Comparison of ENCODE assay signal across 18 cellular contexts in genomic region chr3:13538520-13539284, GRCh38. TPM values are rescaled to one million over a fixed set of nuclear protein-coding genes. Genes with fewer than 3 reads are reported as not detected.
DNase-seq lines count a peak whose midpoint lies in the region; ATAC-seq, FAIRE-seq and TF ChIP-seq lines count a peak whose summit lies in the region.
"Had no signal": no experiment of that assay in that cellular context is flagged by ENCODE, and none has a peak within 500 bp of the region (broad histone marks: within the 10 kb centered on the region; RNA-seq: fewer than 3 reads in every experiment).

No MANE protein-coding gene starts in this region.

- no peak overlapping the region for H4K8ac ChIP-seq in neuronal stem cell (ENCODE audit: low read depth, low read length)

- H3K27me3 ChIP-seq in neuronal stem cell (ENCODE audit: control insufficient read depth in 3 of 3, insufficient read depth in 3 of 3, low read depth in 1 of 3, low read length in 3 of 3) = peaks cover 0 to 4% (median 0%) of the 10 kb centered on the region in 3 experiments

- peak overlapping the region; percentile 2 for H3K9ac ChIP-seq in neuronal stem cell (ENCODE audit: low read depth, low read length, poor library complexity)

- FAIRE-seq in A549 (lab: Jason Lieb, UNC) = no peak
- FAIRE-seq in HTR-8/SVneo (lab: Jason Lieb, UNC) = peak; percentile 89

- peak overlapping the region; percentile 39 for H3K4me2 ChIP-seq in A549
- no peak overlapping the region for H3K4me2 ChIP-seq in neuronal stem cell (ENCODE audit: insufficient read depth, low read length, poor library complexity, severe bottlenecking)

- peaks cover 41% of the 10 kb centered on the region for H3K27me3 Mint-ChIP-seq in T-helper 17 cell

- POLR2A ChIA-PET in A549 (lab: Yijun Ruan, JAX) = no interaction called here

- no peak for TF ChIP-seq CTCF in A549 (IDR thresholded peaks at IDR 0.05)
- TF ChIP-seq CTCF in coronary artery (IDR thresholded peaks at IDR 0.05) = no peak

- no peak overlapping the region for H3K27ac Mint-ChIP-seq in T-helper 17 cell
- H3K27ac Mint-ChIP-seq: memory B cell; stimulated activated naive B cell treated with anti-CD40 and anti-IgM and Interleukin-4, amounts not matched to agents 10 μg/mL and 1 μg/mL and 100 μg/mL, for 72 hours had no signal

- H3K4ac ChIP-seq in neuronal stem cell (ENCODE audit: low read length) = no peak overlapping the region

- H2BK5ac ChIP-seq in neuronal stem cell (ENCODE audit: low read length) = no peak overlapping the region

- no peak overlapping the region for H2BK12ac ChIP-seq in neuronal stem cell (ENCODE audit: low read length)

- no peak for TF ChIP-seq RAD21 in A549 (conservative IDR thresholded peaks at IDR 0.05 in 1 of 2, IDR thresholded peaks at IDR 0.05 in 1 of 2)

- H2BK120ac ChIP-seq in neuronal stem cell (ENCODE audit: low read depth, low read length) = no peak overlapping the region

- H3K27ac ChIP-seq in A549 = peak overlapping the region; percentile 63 to 83
- peak overlapping the region; percentile 52 to 87 for H3K27ac ChIP-seq in coronary artery
- no peak overlapping the region for H3K27ac ChIP-seq in neuronal stem cell (replicated peaks; ENCODE audit: low read length)

- ATAC-seq in A549 (no peak), T-helper 17 cell (no peak), GM18861 (IDR thresholded peaks at IDR 0.05; ENCODE audit: unreplicated experiment) (no peak)
- ATAC-seq: stimulated activated naive B cell treated with anti-CD40 and anti-IgM and Interleukin-4, amounts not matched to agents 10 μg/mL and 1 μg/mL and 100 μg/mL, for 72 hours had no signal

- 86% methylated on average over 9 of the region's 9 CpGs for WGBS in A549 (ENCODE audit: missing lambda C conversion rate)
- WGBS in neuronal stem cell (ENCODE audit: extremely low coverage in 2 of 2, insufficient read length in 2 of 2, insufficient replicate concordance in 1 of 2), 2 donors = no CpG with 5 or more reads among the region's 9 CpGs

- H3K36me3 ChIP-seq in neuronal stem cell (replicated peaks in 1 of 2; ENCODE audit: control insufficient read depth in 2 of 2, insufficient read depth in 2 of 2, low read length in 2 of 2) = no peaks in the 10 kb centered on the region

- peaks cover 4% of the 10 kb centered on the region for H3K4me1 Mint-ChIP-seq in T-helper 17 cell

- no peak overlapping the region for H2AFZ ChIP-seq in neuronal stem cell (ENCODE audit: low read length)

- H4K91ac ChIP-seq in neuronal stem cell (ENCODE audit: low read depth, low read length, poor library complexity) = no peak overlapping the region

- no peak overlapping the region for H2BK15ac ChIP-seq in neuronal stem cell (ENCODE audit: low read length)

- H3K4me1 ChIP-seq in A549 = peaks cover 53% of the 10 kb centered on the region
- peaks cover 0 to 3% of the 10 kb centered on the region in 2 donors for H3K4me1 ChIP-seq in neuronal stem cell (ENCODE audit: control insufficient read depth in 2 of 2, insufficient read depth in 1 of 2, low read depth in 1 of 2, low read length in 2 of 2)
- H3K4me1 ChIP-seq: Caco-2 had no signal

- DNase-seq in A549 (ENCODE audit: low read depth in 1 of 2, low spot score in 1 of 2) (no peak), HTR-8/SVneo (ENCODE audit: insufficient read length, low spot score) (no peak), coronary artery (ENCODE audit: low spot score) (peak; percentile 67), neuronal stem cell (ENCODE audit: low spot score) (no peak), ecto neural progenitor cell (ENCODE audit: low spot score) (no peak), T-helper 17 cell (no peak), iPS-NIHi11 (ENCODE audit: low spot score) (no peak)
- DNase-seq: activated naive CD4-positive, alpha-beta T cell; Caco-2; effector memory CD4-positive, alpha-beta T cell; GF-D8; KG1; NCI-H1092 treated with DMSO at 0.1 percent for 48 hours; NCI-H748 treated with DMSO at 0.1 percent for 48 hours; stimulated activated naive B cell treated with anti-CD40 and anti-IgM and Interleukin-4, amounts not matched to agents 10 μg/mL and 1 μg/mL and 100 μg/mL, for 72 hours had no signal

- H2AK5ac ChIP-seq in neuronal stem cell (ENCODE audit: low read depth, low read length) = no peak overlapping the region

- H3K9me3 ChIP-seq in A549 = peaks cover 11% of the 10 kb centered on the region; the same call in 2 of the 3 replicates
- H3K9me3 ChIP-seq in neuronal stem cell (replicated peaks in 1 of 2; ENCODE audit: control insufficient read depth in 2 of 2, insufficient read depth in 1 of 2, low read depth in 1 of 2, low read length in 2 of 2) = peaks cover 0 to 4% of the 10 kb centered on the region in 2 donors
- H3K9me3 ChIP-seq in T-helper 17 cell (ENCODE audit: control insufficient read depth, low read length, poor library complexity, severe bottlenecking) = no peaks in the 10 kb centered on the region
- H3K9me3 ChIP-seq: Caco-2 had no signal

- TF ChIP-seq POLR2A in A549 (IDR thresholded peaks at IDR 0.05; ENCODE audit: low read length) = no peak

- no peak overlapping the region for H3K18ac ChIP-seq in neuronal stem cell (ENCODE audit: low read length)

- H3K4me3 ChIP-seq in A549 (no peak overlapping the region), coronary artery (no peak overlapping the region), neuronal stem cell (ENCODE audit: low read length in 2 of 2) (no peak overlapping the region)

- no peak overlapping the region for H3K14ac ChIP-seq in neuronal stem cell (ENCODE audit: low read length)

- no peak overlapping the region for H3K4me3 Mint-ChIP-seq in T-helper 17 cell
- H3K4me3 Mint-ChIP-seq: memory B cell; stimulated activated naive B cell treated with anti-CD40 and anti-IgM and Interleukin-4, amounts not matched to agents 10 μg/mL and 1 μg/mL and 100 μg/mL, for 72 hours had no signal

- H3K79me1 ChIP-seq in neuronal stem cell (ENCODE audit: low read depth, low read length) = no peaks in the 10 kb centered on the region

- H3K36me3 Mint-ChIP-seq in T-helper 17 cell (ENCODE audit: low read depth) = no peaks in the 10 kb centered on the region
- H3K36me3 Mint-ChIP-seq: stimulated activated naive B cell treated with anti-CD40 and anti-IgM and Interleukin-4, amounts not matched to agents 10 μg/mL and 1 μg/mL and 100 μg/mL, for 72 hours had no signal

- no peak for TF ChIP-seq EP300 in A549 (IDR thresholded peaks at IDR 0.05)

- CTCF ChIA-PET in A549 (lab: Yijun Ruan, JAX) = interaction anchor here (0.9 to 5.5 kb wide), 8 partner anchors 10 to 119 kb away, joined by 4 to 29 read pairs (median 13); no protein-coding TSS in a partner anchor

- peak overlapping the region; percentile 58 for H3K23ac ChIP-seq in neuronal stem cell (ENCODE audit: low read depth, low read length, poor library complexity)

TF ChIP-seq in A549, 52 proteins besides CTCF, POLR2A, EP300 and RAD21:
- no peak for TF ChIP-seq JUN (IDR thresholded peaks at IDR 0.05)
- no peak for TF ChIP-seq HOXB5 (CRISPR knock-in tag; IDR thresholded peaks at IDR 0.05)
- no peak for TF ChIP-seq SREBF2 (IDR thresholded peaks at IDR 0.05)
- no peak for TF ChIP-seq EHMT2 (IDR thresholded peaks at IDR 0.05; ENCODE audit: low read depth)
- TF ChIP-seq ATOH8 (CRISPR knock-in tag; IDR thresholded peaks at IDR 0.05; ENCODE audit: low read depth) = no peak
- TF ChIP-seq HOXB13 (CRISPR knock-in tag; IDR thresholded peaks at IDR 0.05; ENCODE audit: low read depth) = no peak
- no peak for TF ChIP-seq HDAC2 (IDR thresholded peaks at IDR 0.05)
- no peak for TF ChIP-seq HOXA7 (CRISPR knock-in tag; IDR thresholded peaks at IDR 0.05)
- no peak for TF ChIP-seq CEBPB (IDR thresholded peaks at IDR 0.05)
- no peak for TF ChIP-seq RNF2 (IDR thresholded peaks at IDR 0.05; ENCODE audit: borderline replicate concordance, low read depth)

RNA-seq across cellular contexts. Expression of gene FBLN2, which starts 10.2 kb away (rescaled TPM):
- polyA plus RNA-seq in A549 (2011; rRNA removed) = 1.1 and 1.3 TPM in 2 replicates
- 1.7 and 2.7 TPM in 2 replicates for polyA plus RNA-seq in A549 (2012; cell fraction: cytosol; rRNA removed)
- 5.7 and 7.7 TPM in 2 replicates for polyA plus RNA-seq in A549 (2012; cell fraction: nucleus; rRNA removed)
- 1.6 to 2.7 TPM (median 2.6 TPM) in 3 replicates for polyA plus RNA-seq in A549 (2017; fragmentation: RNase III; extraction: RNeasy Plus Mini Kit Qiagen cat#74134 plus additional on column Dnase treatment)
- polyA minus RNA-seq in A549 (2011; rRNA and poly(A)+ RNA removed) = 0.74 and 1.2 TPM in 2 replicates
- polyA plus RNA-seq in neuronal stem cell (2013, experiment 1 of 2) = 12.1 TPM
- 12.3 TPM for polyA plus RNA-seq in neuronal stem cell (2013, experiment 2 of 2)
- total RNA-seq in T-helper 17 cell = 1 to 10 TPM in 1 of 2 donors, not detected in 1; 1.5 TPM
- total RNA-seq: T-helper 1 cell treated with Interleukin-12 subunit alpha and Interleukin-12 subunit beta and Interleukin-4 antibody, amounts not matched to agents 30 ng/mL and 1 ng/mL, for 36 hours had no signal

RNA-seq across cellular contexts. Expression of gene HDAC11, which starts 58.6 kb away (rescaled TPM):
- polyA plus RNA-seq in A549 (2011; rRNA removed) (5.6 and 5.8 TPM in 2 replicates), A549 (2017; fragmentation: RNase III; extraction: RNeasy Plus Mini Kit Qiagen cat#74134 plus additional on column Dnase treatment) (8.4 to 11.3 TPM (median 9.2 TPM) in 3 replicates)
- 7.3 and 9.3 TPM in 2 replicates for polyA plus RNA-seq in A549 (2012; cell fraction: cytosol; rRNA removed)
- 9.0 and 9.7 TPM in 2 replicates for polyA plus RNA-seq in A549 (2012; cell fraction: nucleus; rRNA removed)
- polyA minus RNA-seq in A549 (2011; rRNA and poly(A)+ RNA removed) = 5.2 and 6.9 TPM in 2 replicates
- polyA plus RNA-seq in neuronal stem cell (2013, experiment 1 of 2) = 7.3 TPM
- polyA plus RNA-seq in neuronal stem cell (2013, experiment 2 of 2) = 7.6 TPM
- 1 to 10 TPM; 2.3 to 6.1 TPM for total RNA-seq in T-helper 17 cell
